Comparison of ENCODE assay signal across 10 cellular contexts in the genomic region with DNA sequence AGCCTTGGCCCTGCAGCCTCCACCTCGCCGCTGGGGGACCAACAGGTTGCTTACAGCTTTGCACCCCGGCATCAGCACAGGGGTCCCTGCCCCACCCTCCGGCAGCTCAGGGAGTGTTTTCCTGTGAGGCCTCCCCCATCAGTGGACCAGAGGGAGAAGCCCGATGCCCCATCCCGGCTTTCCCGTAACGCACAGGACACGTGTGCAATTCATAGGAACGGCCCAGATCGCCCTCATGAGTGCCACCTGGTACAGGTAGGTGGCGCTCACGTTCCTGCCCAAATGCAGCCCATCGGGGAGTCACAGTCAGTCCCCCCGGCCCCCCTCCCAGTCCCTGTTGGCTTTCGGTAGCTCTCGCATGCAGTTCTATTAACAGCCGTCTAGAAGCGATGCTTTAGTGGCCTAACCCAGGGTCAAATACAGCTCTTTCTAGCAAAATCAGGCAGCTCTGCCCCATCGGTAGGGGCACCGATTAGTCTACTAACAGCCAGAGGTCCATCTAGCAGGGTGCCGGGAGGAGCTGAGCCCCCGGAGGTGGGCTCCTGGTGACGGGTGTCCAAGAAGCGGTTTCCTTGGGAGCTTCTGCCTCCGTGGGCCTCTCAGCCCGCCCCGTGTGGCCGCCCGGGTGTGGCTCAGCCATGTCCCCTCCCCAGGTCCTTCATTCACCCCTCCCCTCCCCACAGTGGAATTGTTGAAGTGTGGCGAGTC. TPM values are rescaled to one million over a fixed set of nuclear protein-coding genes. Genes with fewer than 3 reads are reported as not detected.
DNase-seq lines count a peak whose midpoint lies in the region; ATAC-seq and TF ChIP-seq lines count a peak whose summit lies in the region.
"Had no signal": no experiment of that assay in that cellular context is flagged by ENCODE, and none has a peak within 500 bp of the region (broad histone marks: within the 10 kb centered on the region; RNA-seq: fewer than 3 reads in every experiment).

No MANE protein-coding gene starts in this region.

- no peaks in the 10 kb centered on the region for H3K9me3 Mint-ChIP-seq in activated CD8-positive, alpha-beta T cell treated with anti-CD3 and anti-CD28 coated beads for 36 hours
- no peaks in the 10 kb centered on the region for H3K9me3 Mint-ChIP-seq in activated CD8-positive, alpha-beta T cell treated with anti-CD3 and anti-CD28 coated beads, Interleukin-2, amount 10 ng/mL, durations not matched to agents 7 days and 5 days (ENCODE audit: insufficient read depth)

- no peaks in the 10 kb centered on the region for H3K9me3 ChIP-seq in NT2/D1 (ENCODE audit: insufficient read depth, low read length)
- no peaks in the 10 kb centered on the region for H3K9me3 ChIP-seq in thoracic aorta

- peak; percentile 29 for DNase-seq in activated CD8-positive, alpha-beta T cell treated with anti-CD3 and anti-CD28 coated beads for 36 hours
- no peak for DNase-seq in activated CD8-positive, alpha-beta T cell treated with anti-CD3 and anti-CD28 coated beads, Interleukin-2, amount 10 ng/mL, durations not matched to agents 7 days and 5 days
- DNase-seq in NT2/D1 (ENCODE audit: low read depth, low spot score) (peak; percentile 47), fibroblast of mammary gland (ENCODE audit: low read depth) (peak; percentile 7), thoracic aorta (ENCODE audit: low spot score) (no peak), NCI-H446 (lab: John Stamatoyannopoulos, UW) (no peak)
- DNase-seq: amniotic stem cell, DMS153 had no signal

- peak; percentile 33 for TF ChIP-seq CTCF in activated CD8-positive, alpha-beta T cell treated with anti-CD3 and anti-CD28 coated beads for 36 hours (IDR thresholded peaks at IDR 0.05)
- TF ChIP-seq CTCF in fibroblast of mammary gland (conservative IDR thresholded peaks at IDR 0.05; ENCODE audit: control insufficient read depth, insufficient read depth, low read depth, low read length): peak; percentile 23
- TF ChIP-seq CTCF in thoracic aorta (IDR thresholded peaks at IDR 0.05): peak; percentile 23

- no peak overlapping the region for H3K9ac ChIP-seq in NT2/D1 (ENCODE audit: insufficient read length, low read depth)

- peaks cover 38% of the 10 kb centered on the region for H3K36me3 ChIP-seq in NT2/D1 (ENCODE audit: insufficient read depth, insufficient read length, low read length)
- peaks cover 25% of the 10 kb centered on the region for H3K36me3 ChIP-seq in thoracic aorta

- H3K4me3 Mint-ChIP-seq in activated CD8-positive, alpha-beta T cell treated with anti-CD3 and anti-CD28 coated beads for 36 hours: no peak overlapping the region
- no peak overlapping the region for H3K4me3 Mint-ChIP-seq in activated CD8-positive, alpha-beta T cell treated with anti-CD3 and anti-CD28 coated beads, Interleukin-2, amount 10 ng/mL, durations not matched to agents 7 days and 5 days

- H3K4me3 ChIP-seq in NT2/D1 (ENCODE audit: insufficient read length, low read depth) (no peak overlapping the region), fibroblast of mammary gland (ENCODE audit: control insufficient read depth, low read depth, low read length) (no peak overlapping the region), thoracic aorta (no peak overlapping the region)

- H3K4me1 ChIP-seq in NT2/D1 (ENCODE audit: insufficient read depth, insufficient read length) (no peaks in the 10 kb centered on the region), thoracic aorta (ENCODE audit: control insufficient read depth in 1 of 2, low read depth in 2 of 2) (no peaks in the 10 kb centered on the region)

- no peak for ATAC-seq in activated CD8-positive, alpha-beta T cell treated with anti-CD3 and anti-CD28 coated beads for 36 hours
- ATAC-seq in activated CD8-positive, alpha-beta T cell treated with anti-CD3 and anti-CD28 coated beads, Interleukin-2, amount 10 ng/mL, durations not matched to agents 7 days and 5 days: no peak
- ATAC-seq in thoracic aorta (ENCODE audit: insufficient number of reproducible peaks, low FRiP score, low read depth): no peak
- ATAC-seq in GM19395 (IDR thresholded peaks at IDR 0.05; ENCODE audit: unreplicated experiment): no peak
- no peak for ATAC-seq in HG03432 (IDR thresholded peaks at IDR 0.05; ENCODE audit: unreplicated experiment)

- no peaks in the 10 kb centered on the region for H3K36me3 Mint-ChIP-seq in activated CD8-positive, alpha-beta T cell treated with anti-CD3 and anti-CD28 coated beads for 36 hours (ENCODE audit: low read depth)
- no peaks in the 10 kb centered on the region for H3K36me3 Mint-ChIP-seq in activated CD8-positive, alpha-beta T cell treated with anti-CD3 and anti-CD28 coated beads, Interleukin-2, amount 10 ng/mL, durations not matched to agents 7 days and 5 days (ENCODE audit: low read depth)

- no peaks in the 10 kb centered on the region for H3K4me1 Mint-ChIP-seq in activated CD8-positive, alpha-beta T cell treated with anti-CD3 and anti-CD28 coated beads for 36 hours (ENCODE audit: low read depth)
- H3K4me1 Mint-ChIP-seq in activated CD8-positive, alpha-beta T cell treated with anti-CD3 and anti-CD28 coated beads, Interleukin-2, amount 10 ng/mL, durations not matched to agents 7 days and 5 days (ENCODE audit: low read depth): no peaks in the 10 kb centered on the region

- peaks cover 1% of the 10 kb centered on the region for H3K27me3 Mint-ChIP-seq in activated CD8-positive, alpha-beta T cell treated with anti-CD3 and anti-CD28 coated beads for 36 hours
- H3K27me3 Mint-ChIP-seq in activated CD8-positive, alpha-beta T cell treated with anti-CD3 and anti-CD28 coated beads, Interleukin-2, amount 10 ng/mL, durations not matched to agents 7 days and 5 days (ENCODE audit: low read depth): no peaks in the 10 kb centered on the region

- no peak overlapping the region for H3K27ac ChIP-seq in thoracic aorta

- POLR2A ChIA-PET in activated CD8-positive, alpha-beta T cell treated with anti-CD3 and anti-CD28 coated beads for 36 hours (lab: Charles Lee): interaction anchor here (0.6 kb wide), 1 partner anchor 177 kb away, joined by 3 read pairs; no protein-coding TSS in a partner anchor
- POLR2A ChIA-PET in activated CD8-positive, alpha-beta T cell treated with anti-CD3 and anti-CD28 coated beads, Interleukin-2, amount 10 ng/mL, durations not matched to agents 7 days and 5 days (lab: Charles Lee): no interaction called here

- no peak overlapping the region for H3K27ac Mint-ChIP-seq in activated CD8-positive, alpha-beta T cell treated with anti-CD3 and anti-CD28 coated beads for 36 hours
- H3K27ac Mint-ChIP-seq in activated CD8-positive, alpha-beta T cell treated with anti-CD3 and anti-CD28 coated beads, Interleukin-2, amount 10 ng/mL, durations not matched to agents 7 days and 5 days: no peak overlapping the region

- no peaks in the 10 kb centered on the region for H3K27me3 ChIP-seq in NT2/D1 (ENCODE audit: insufficient read depth, insufficient read length)
- H3K27me3 ChIP-seq in thoracic aorta (replicated peaks; ENCODE audit: insufficient read depth): no peaks in the 10 kb centered on the region

- intact Hi-C loops in activated CD8-positive, alpha-beta T cell treated with anti-CD3 and anti-CD28 coated beads for 36 hours (cut with micrococcal nuclease): loop anchor here (10.0 kb wide), 1 partner anchor 341 kb away; no protein-coding TSS in a partner anchor

- CTCF ChIA-PET in activated CD8-positive, alpha-beta T cell treated with anti-CD3 and anti-CD28 coated beads for 36 hours (lab: Charles Lee): interaction anchor here (0.6 to 11.5 kb wide), 6 partner anchors 10 to 272 kb away, joined by 3 to 197 read pairs (median 4); no protein-coding TSS in a partner anchor
- CTCF ChIA-PET in activated CD8-positive, alpha-beta T cell treated with anti-CD3 and anti-CD28 coated beads, Interleukin-2, amount 10 ng/mL, durations not matched to agents 7 days and 5 days (lab: Charles Lee): interaction anchor here (0.9 to 1.1 kb wide), 2 partner anchors 19 to 199 kb away, joined by 3 to 4 read pairs; no protein-coding TSS in a partner anchor

RNA-seq across cellular contexts. Expression of gene GTF2IRD1, which starts 48.4 kb away (rescaled TPM):
- total RNA-seq in activated CD8-positive, alpha-beta T cell treated with anti-CD3 and anti-CD28 coated beads for 36 hours: 1 to 10 TPM; 1.2 to 1.4 TPM
- total RNA-seq in activated CD8-positive, alpha-beta T cell treated with anti-CD3 and anti-CD28 coated beads, Interleukin-2, amount 10 ng/mL, durations not matched to agents 7 days and 5 days: not detected
- 10 to 100 TPM in 1 of 2 donors, 1 to 10 TPM in 1; 7.0 to 14.4 TPM for total RNA-seq in thoracic aorta

Comparison
In these comparisons a context has a peak if more than half of its experiments do, and no peak if none do; other contexts are left out.
1. DNase-seq: peak in activated CD8-positive, alpha-beta T cell treated with anti-CD3 and anti-CD28 coated beads for 36 hours (single experiment), NT2/D1 (single experiment) and fibroblast of mammary gland (single experiment); none in activated CD8-positive, alpha-beta T cell treated with anti-CD3 and anti-CD28 coated beads, Interleukin-2, amount 10 ng/mL, durations not matched to agents 7 days and 5 days (single experiment), thoracic aorta (single experiment) and NCI-H446 (0 of 2).
2. Peak in every context shown above with its lines, with median percentiles within 50 percentile points of each other: CTCF ChIP-seq.